In the genomic region with DNA sequence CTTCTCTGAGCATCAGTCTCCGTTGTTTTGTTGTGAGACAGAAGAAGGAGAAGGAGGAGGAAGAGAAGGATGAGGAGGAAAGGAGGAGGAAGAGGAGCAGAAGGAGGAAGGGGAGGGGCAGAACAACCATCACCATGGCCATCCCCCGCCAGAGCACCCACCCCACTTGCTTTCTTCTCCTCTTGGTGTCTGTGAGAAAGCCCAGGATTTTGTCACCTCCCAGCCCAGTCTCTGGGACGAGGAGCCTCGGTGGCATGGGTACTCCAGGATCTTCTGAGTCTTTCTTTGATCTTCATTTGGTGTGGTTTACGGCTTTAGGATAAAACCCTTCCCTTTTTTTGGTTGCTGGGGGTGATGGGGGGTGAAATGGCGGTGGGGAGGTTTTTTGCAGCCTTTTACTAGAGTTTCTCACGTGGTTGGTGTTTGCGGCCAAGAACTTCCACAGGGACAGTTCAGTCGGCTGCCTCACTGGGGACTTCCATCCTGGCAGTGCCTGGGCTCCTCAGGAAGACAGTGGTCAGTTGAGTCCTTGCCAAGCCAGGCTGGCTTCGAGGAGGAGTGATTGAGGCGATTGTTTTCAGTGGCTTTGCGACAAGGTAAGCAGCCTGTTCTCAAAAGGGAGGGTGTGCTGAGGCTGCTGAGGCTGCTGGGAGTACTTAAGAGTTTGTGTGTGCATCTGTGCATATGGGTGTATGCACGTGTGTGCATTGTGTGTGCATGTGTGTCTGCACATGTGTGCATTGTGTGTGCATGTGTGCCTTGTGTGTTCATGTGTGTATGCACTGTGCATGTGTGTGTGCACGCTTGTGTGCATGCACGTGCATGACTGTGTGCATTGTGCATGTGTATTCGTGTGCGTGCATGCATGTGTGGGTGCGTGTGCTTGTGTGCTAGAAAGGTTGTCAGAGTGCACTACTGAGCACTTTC, we compare ENCODE assay signal across 24 cellular contexts.
DNase-seq lines count a peak whose midpoint lies in the region; ATAC-seq, FAIRE-seq and TF ChIP-seq lines count a peak whose summit lies in the region.
"Had no signal": no experiment of that assay in that cellular context is flagged by ENCODE, and none has a peak within 500 bp of the region (broad histone marks: within the 10 kb centered on the region; RNA-seq: fewer than 3 reads in every experiment).

No MANE protein-coding gene starts in this region.

- H4K8ac ChIP-seq in trophoblast cell (ENCODE audit: low read depth, low read length): no peak overlapping the region

- H2BK5ac ChIP-seq in trophoblast cell (ENCODE audit: low read depth, low read length, poor library complexity): no peak overlapping the region

- H3K4me3 ChIP-seq in HCT116 (replicated peaks in 1 of 2; ENCODE audit: low read depth in 1 of 2, low read length in 2 of 2) (peak overlapping the region in 1 of 2 experiments; percentile 37; a peak in 2 of 4 replicates), NB4 (ENCODE audit: low read depth, low read length) (no peak overlapping the region), endothelial cell of umbilical vein (replicated peaks in 1 of 3; ENCODE audit: insufficient read depth in 1 of 3, low read depth in 1 of 3, low read length in 3 of 3) (no peak overlapping the region), trophoblast cell (ENCODE audit: low read depth, low read length) (peak overlapping the region; percentile 63)
- H3K4me3 ChIP-seq: GM23248, tibial nerve had no signal

- H3K9me2 ChIP-seq in HCT116 (ENCODE audit: insufficient read depth): no peaks in the 10 kb centered on the region

- H3K79me2 ChIP-seq in HCT116 (ENCODE audit: insufficient read depth, low read length) (no peaks in the 10 kb centered on the region), endothelial cell of umbilical vein (ENCODE audit: control insufficient read depth, insufficient read depth, low read length) (no peaks in the 10 kb centered on the region), trophoblast cell (ENCODE audit: control insufficient read depth, insufficient read depth, low read length, poor library complexity) (no peaks in the 10 kb centered on the region)

- no peak for DNase-seq in HCT116 (ENCODE audit: low read depth, low spot score)
- peak; percentile 24 for DNase-seq in NB4 (ENCODE audit: low read depth)
- no peak for DNase-seq in endothelial cell of umbilical vein (ENCODE audit: low read depth, low spot score)
- DNase-seq in trophoblast cell: no peak
- no peak for DNase-seq in activated effector memory CD4-positive, alpha-beta T cell treated with anti-CD3 and anti-CD28 coated beads, Interleukin-2, amount 50 U/mL, for 16 hours
- DNase-seq in islet precursor cell: no peak
- DNase-seq: activated CD4-positive, alpha-beta T cell treated with anti-CD3 and anti-CD28 coated beads for 4 hours; activated CD8-positive, alpha-beta T cell treated with anti-CD3 and anti-CD28 coated beads, Interleukin-2, amount 10 ng/mL, durations not matched to agents 7 days and 5 days; activated naive CD4-positive, alpha-beta T cell treated with anti-CD3 and anti-CD28 coated beads, Interleukin-2, amount 50 U/mL, for 16 hours; CD4-positive, CD25-positive, alpha-beta regulatory T cell; DND-41; hypothalamus; immature natural killer cell; KBM-7; NCI-H1436; NCI-H226; posterior cingulate gyrus; stimulated activated CD4-positive, alpha-beta T cell treated with anti-CD3 and anti-CD28 coated beads, Interleukin-4, amount 100 ng/mL, for 4 hours; T-cell; WERI-Rb-1 had no signal

- ATAC-seq in HCT116 (no peak), GM19328 (IDR thresholded peaks at IDR 0.05; ENCODE audit: unreplicated experiment) (no peak)
- ATAC-seq: activated CD8-positive, alpha-beta T cell treated with anti-CD3 and anti-CD28 coated beads, Interleukin-2, amount 10 ng/mL, durations not matched to agents 7 days and 5 days; left lobe of liver; T-cell had no signal

- H4K91ac ChIP-seq in trophoblast cell (ENCODE audit: low read depth, low read length): no peak overlapping the region

- no peak for FAIRE-seq in endothelial cell of umbilical vein (lab: Jason Lieb, UNC)

- H3K27ac ChIP-seq in HCT116 (ENCODE audit: low read depth, low read length) (peak overlapping the region; percentile 73), endothelial cell of umbilical vein (ENCODE audit: insufficient read depth, low read depth, low read length) (no peak overlapping the region), trophoblast cell (ENCODE audit: low read depth, low read length) (no peak overlapping the region)
- H3K27ac ChIP-seq: GM23248, tibial nerve, WERI-Rb-1 had no signal

- H3K36me3 ChIP-seq in HCT116 (ENCODE audit: control insufficient read depth in 1 of 2, insufficient read depth in 2 of 2, low read length in 2 of 2): no peaks in the 10 kb centered on the region
- H3K36me3 ChIP-seq in endothelial cell of umbilical vein (ENCODE audit: control insufficient read depth in 2 of 2, extremely low read depth in 1 of 2, insufficient read depth in 2 of 2, low read length in 2 of 2): no peaks in the 10 kb centered on the region
- no peaks in the 10 kb centered on the region for H3K36me3 ChIP-seq in trophoblast cell (ENCODE audit: control insufficient read depth in 1 of 2, insufficient read depth in 2 of 2, low read length in 2 of 2)
- H3K36me3 ChIP-seq: tibial nerve, WERI-Rb-1 had no signal

- H2BK12ac ChIP-seq in trophoblast cell (ENCODE audit: low read length): no peak overlapping the region

- CTCF ChIA-PET in HCT116 (lab: Charles Lee): no interaction called here
- CTCF ChIA-PET in endothelial cell of umbilical vein (lab: Charles Lee): no interaction called here

- H3K4me1 ChIP-seq in HCT116 (ENCODE audit: control insufficient read depth in 1 of 2, insufficient read depth in 2 of 2, low read length in 2 of 2): peaks cover 41 to 63% of the 10 kb centered on the region in 2 experiments
- peaks cover 15% of the 10 kb centered on the region for H3K4me1 ChIP-seq in endothelial cell of umbilical vein (ENCODE audit: control insufficient read depth, extremely low read depth, insufficient read depth, low read length)
- no peaks in the 10 kb centered on the region for H3K4me1 ChIP-seq in trophoblast cell (ENCODE audit: control insufficient read depth in 1 of 2, insufficient read depth in 2 of 2, low read length in 2 of 2)
- H3K4me1 ChIP-seq: tibial nerve had no signal

- H3K18ac ChIP-seq in trophoblast cell (ENCODE audit: low read length): no peak overlapping the region

- no peak overlapping the region for H4K12ac ChIP-seq in trophoblast cell (ENCODE audit: low read depth, low read length)

- WGBS in trophoblast cell (ENCODE audit: extremely low coverage, insufficient coverage, insufficient read length): no CpG with 5 or more reads among the region's 18 CpGs

- H3K9ac ChIP-seq in HCT116 (ENCODE audit: low read length) (peak overlapping the region; percentile 53), endothelial cell of umbilical vein (replicated peaks; ENCODE audit: extremely low read depth, insufficient read depth, low read length) (no peak overlapping the region), trophoblast cell (ENCODE audit: low read length) (no peak overlapping the region)
- H3K9ac ChIP-seq: GM23248 had no signal

- no peaks in the 10 kb centered on the region for H3K9me3 ChIP-seq in HCT116 (ENCODE audit: control insufficient read depth in 1 of 2, insufficient read depth in 1 of 2, low read depth in 1 of 2, low read length in 2 of 2)
- H3K9me3 ChIP-seq in endothelial cell of umbilical vein (replicated peaks; ENCODE audit: control insufficient read depth, insufficient read depth, low read length): no peaks in the 10 kb centered on the region
- H3K9me3 ChIP-seq in trophoblast cell (ENCODE audit: insufficient read depth, low read depth, low read length): peaks cover 60% of the 10 kb centered on the region

- H4K20me1 ChIP-seq in HCT116 (ENCODE audit: insufficient read depth): no peaks in the 10 kb centered on the region
- no peaks in the 10 kb centered on the region for H4K20me1 ChIP-seq in endothelial cell of umbilical vein (replicated peaks; ENCODE audit: control insufficient read depth, extremely low read depth, insufficient read depth, low read length)

- TF ChIP-seq CTCF in HCT116 (IDR thresholded peaks at IDR 0.05 in 2 of 3, conservative IDR thresholded peaks at IDR 0.05 in 1 of 3; ENCODE audit: borderline replicate concordance in 1 of 3, insufficient read depth in 1 of 3, low read depth in 2 of 3, low read length in 2 of 3): no peak
- TF ChIP-seq CTCF in NB4 (IDR thresholded peaks at IDR 0.05; ENCODE audit: low read depth, low read length): no peak
- TF ChIP-seq CTCF in endothelial cell of umbilical vein (IDR thresholded peaks at IDR 0.05; ENCODE audit: extremely low read depth in 1 of 2, insufficient read depth in 1 of 2, low read depth in 1 of 2, low read length in 2 of 2): no peak

- no peaks in the 10 kb centered on the region for H3K27me3 ChIP-seq in HCT116 (ENCODE audit: insufficient read depth, low read length)
- H3K27me3 ChIP-seq in endothelial cell of umbilical vein (ENCODE audit: control insufficient read depth in 2 of 2, insufficient read depth in 2 of 2, low read length in 2 of 2): peaks cover 0 to 2% of the 10 kb centered on the region in 2 experiments
- no peaks in the 10 kb centered on the region for H3K27me3 ChIP-seq in trophoblast cell (ENCODE audit: insufficient read depth, low read length)
- H3K27me3 ChIP-seq: tibial nerve had no signal

- H2AK5ac ChIP-seq in trophoblast cell (ENCODE audit: low read length): no peak overlapping the region

- H2AFZ ChIP-seq in HCT116 (ENCODE audit: low read depth, low read length, poor library complexity, severe bottlenecking) (no peak overlapping the region), endothelial cell of umbilical vein (ENCODE audit: low read depth, low read length) (no peak overlapping the region), trophoblast cell (ENCODE audit: insufficient read depth, low read length, poor library complexity) (no peak overlapping the region)
- H2AFZ ChIP-seq: GM23248 had no signal

- H3K9me1 ChIP-seq in endothelial cell of umbilical vein (replicated peaks; ENCODE audit: control insufficient read depth, extremely low read depth, insufficient read depth, low read length): no peaks in the 10 kb centered on the region

- no peak for TF ChIP-seq RAD21 in HCT116 (IDR thresholded peaks at IDR 0.05; ENCODE audit: low read depth)

- intact Hi-C loops in HCT116 (cut with micrococcal nuclease) (no loop called here), endothelial cell of umbilical vein (cut with micrococcal nuclease) (loop anchor here (1.0 to 2.0 kb wide), 3 partner anchors 7 to 15 kb away; no protein-coding TSS in a partner anchor)

- no peak overlapping the region for H2BK120ac ChIP-seq in trophoblast cell (ENCODE audit: insufficient read depth, low read length, poor library complexity)

- no peaks in the 10 kb centered on the region for H3K79me1 ChIP-seq in trophoblast cell (ENCODE audit: low read length)

- no peak for TF ChIP-seq POLR2A in HCT116 (IDR thresholded peaks at IDR 0.05; ENCODE audit: borderline replicate concordance, extremely low read depth, insufficient read depth, insufficient read length)
- TF ChIP-seq POLR2A in NB4 (IDR thresholded peaks at IDR 0.05; ENCODE audit: extremely low read depth, insufficient read length): no peak
- TF ChIP-seq POLR2A in endothelial cell of umbilical vein (IDR thresholded peaks at IDR 0.05; ENCODE audit: low read depth, low read length): no peak

- H3K4me2 ChIP-seq in HCT116 (ENCODE audit: low read length) (peak overlapping the region; percentile 74), endothelial cell of umbilical vein (ENCODE audit: insufficient read depth, low read length) (peak overlapping the region; percentile 52), trophoblast cell (ENCODE audit: low read length) (no peak overlapping the region)

- no TSS peak for BruUV-seq in HCT116 (replicated peaks; lab: Mats Ljungman, UMichigan)
- no TSS peak for BruUV-seq in endothelial cell of umbilical vein (replicated peaks; lab: Mats Ljungman, UMichigan)

- no peak overlapping the region for H3K4ac ChIP-seq in trophoblast cell (ENCODE audit: low read depth, low read length)

- no peak overlapping the region for H3K23ac ChIP-seq in trophoblast cell (ENCODE audit: low read length)

- RAD21 ChIA-PET in HCT116 (lab: Charles Lee; ENCODE audit: low non-redundant PET in 1 of 2, low total read pairs in 2 of 2, uncharacterized antibody in 2 of 2, unreplicated experiment in 2 of 2): no interaction called here

- dilution Hi-C loops in endothelial cell of umbilical vein (cut with MboI; ENCODE audit: extremely low pct_ligation_motif_present, low sequenced_read_pairs): no loop called here

- H3K14ac ChIP-seq in trophoblast cell (ENCODE audit: low read length): no peak overlapping the region

- POLR2A ChIA-PET in HCT116 (lab: Charles Lee) (no interaction called here), endothelial cell of umbilical vein (lab: Charles Lee) (no interaction called here)
